In genomic region chr4:138234254-138234653, GRCh38 we compare ENCODE assay signal across 25 cellular contexts.
"Had no signal": no experiment of that assay in that cellular context is flagged by ENCODE, and none has a peak within 500 bp of the region (broad histone marks: within the 10 kb centered on the region; RNA-seq: fewer than 3 reads in every experiment).

No MANE protein-coding gene starts in this region.

- H3K36me3 ChIP-seq: esophagus squamous epithelium, heart right ventricle, neutrophil, pancreas, right atrium auricular region, tibial artery, WERI-Rb-1 had no signal

- H3K27me3 ChIP-seq: dorsolateral prefrontal cortex, esophagus squamous epithelium, heart right ventricle, neutrophil, pancreas, right atrium auricular region, tibial artery had no signal

- H3K27ac ChIP-seq: neutrophil, pancreas, psoas muscle, right atrium auricular region, tibial artery, WERI-Rb-1 had no signal

- FAIRE-seq: colon, pancreas, TTC549, urothelium cell line had no signal

- ATAC-seq: activated CD8-positive, alpha-beta T cell treated with anti-CD3 and anti-CD28 coated beads, Interleukin-2, amount 10 ng/mL, durations not matched to agents 7 days and 5 days; activated naive CD8-positive, alpha-beta T cell treated with anti-CD3 and anti-CD28 coated beads, Interleukin-2, amount 50 U/mL, for 24 hours; effector memory CD8-positive, alpha-beta T cell; heart right ventricle; left colon; natural killer cell treated with Interleukin-12 subunit alpha and Interleukin-12 subunit beta and Interleukin-15 and Interleukin-18, amount 100 ng/mL, for 72 hours; pancreas; psoas muscle; stimulated activated naive CD8-positive, alpha-beta T cell treated with anti-CD3 and anti-CD28 coated beads, Interleukin-15, amount 100 ng/mL, for 72 hours had no signal

- H3K4me3 ChIP-seq: esophagus squamous epithelium, heart right ventricle, pancreas, psoas muscle, right atrium auricular region, tibial artery had no signal

- H3K4me1 ChIP-seq: psoas muscle, right atrium auricular region, tibial artery had no signal

- DNase-seq: activated CD4-positive, alpha-beta T cell treated with anti-CD3 and anti-CD28 coated beads for 1 hour; activated CD4-positive, alpha-beta T cell treated with anti-CD3 and anti-CD28 coated beads, Interleukin-2, amount 50 U/mL, for 1 hour; activated CD8-positive, alpha-beta T cell treated with anti-CD3 and anti-CD28 coated beads, Interleukin-2, amount 10 ng/mL, durations not matched to agents 7 days and 5 days; activated gamma-delta T cell; activated naive CD4-positive, alpha-beta T cell treated with anti-CD3 and anti-CD28 coated beads, Interleukin-2, amount 50 U/mL, for 16 hours; activated naive CD8-positive, alpha-beta T cell treated with anti-CD3 and anti-CD28 coated beads, Interleukin-2, amount 50 U/mL, for 24 hours; central memory CD4-positive, alpha-beta T cell; dorsolateral prefrontal cortex; effector memory CD8-positive, alpha-beta T cell; esophagus squamous epithelium; heart right ventricle; islet precursor cell; left colon; pancreas; psoas muscle; stimulated activated CD4-positive, alpha-beta T cell treated with anti-CD3 and anti-CD28 coated beads, Interleukin-12 subunit alpha, Interleukin-12 subunit beta, amount 100 ng/mL, for 4 hours; stimulated activated naive CD8-positive, alpha-beta T cell treated with anti-CD3 and anti-CD28 coated beads, Interleukin-15, amount 100 ng/mL, for 72 hours; tibial artery; WERI-Rb-1 had no signal

- H3K9me3 ChIP-seq: esophagus squamous epithelium, heart right ventricle, neutrophil, pancreas, psoas muscle, right atrium auricular region, tibial artery had no signal
